Comparison of ENCODE assay signal across 29 cellular contexts in the genomic region with DNA sequence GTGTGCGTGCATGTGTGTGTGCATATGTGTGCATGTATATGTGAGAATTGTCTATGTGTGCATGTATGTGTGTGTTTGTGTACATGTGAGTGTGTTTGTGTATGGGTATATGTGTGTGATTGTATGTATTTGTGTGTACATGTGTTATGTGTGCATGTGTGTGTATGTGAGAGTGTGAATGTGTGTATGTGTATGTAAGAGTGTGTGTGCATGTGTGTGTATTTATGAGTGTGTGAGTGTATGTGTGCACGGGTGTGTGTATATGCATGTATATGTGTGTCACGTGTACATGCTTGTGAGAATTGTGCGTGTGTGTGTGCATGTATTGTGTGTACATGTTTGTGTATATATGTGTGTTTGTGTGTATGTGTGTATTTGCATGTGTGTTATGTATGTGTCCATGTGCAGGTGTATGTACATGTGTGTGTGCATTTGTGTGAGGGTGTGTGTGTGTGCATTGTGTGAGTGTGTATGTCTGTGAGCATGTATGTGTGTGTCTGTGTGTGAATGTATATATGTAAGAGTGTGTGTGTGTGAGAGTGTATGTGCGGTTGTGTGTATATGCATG. TPM values are rescaled to one million over a fixed set of nuclear protein-coding genes. Genes with fewer than 3 reads are reported as not detected.
"Had no signal": no experiment of that assay in that cellular context is flagged by ENCODE, and none has a peak within 500 bp of the region (broad histone marks: within the 10 kb centered on the region; RNA-seq: fewer than 3 reads in every experiment).

No MANE protein-coding gene starts in this region.

- H3K4me2 ChIP-seq: smooth muscle cell had no signal

- FAIRE-seq: endometrium, pancreas had no signal

- H3K4me1 Mint-ChIP-seq: natural killer cell had no signal

- DNase-seq: cortex of kidney; effector memory CD8-positive, alpha-beta T cell; erythroblast; esophagus squamous epithelium; foreskin melanocyte; head of caudate nucleus; natural killer cell; pancreas; stimulated activated CD4-positive, alpha-beta T cell treated with anti-CD3 and anti-CD28 coated beads, Interleukin-12 subunit alpha, Interleukin-12 subunit beta, amount 100 ng/mL, for 4 hours; stimulated activated CD4-positive, alpha-beta T cell treated with anti-CD3 and anti-CD28 coated beads, Interleukin-1b, Interleukin-23, amount 100 ng/mL, for 48 hours; stimulated activated CD4-positive, alpha-beta T cell treated with anti-CD3 and anti-CD28 coated beads, Interleukin-4, amount 100 ng/mL, for 1 hour; stimulated activated CD8-positive, alpha-beta memory T cell treated with anti-CD3 and anti-CD28 coated beads, Interleukin-4, amount 100 ng/mL, for 48 hours; stimulated activated naive CD4-positive, alpha-beta T cell treated with Interleukin-2 at 50 U/mL for 16 hours; stomach; thyroid gland; trophoblast cell had no signal

- H3K36me3 Mint-ChIP-seq: natural killer cell had no signal

- H3K27ac ChIP-seq: esophagus squamous epithelium, lower lobe of right lung, neutrophil, pancreas, stomach, thyroid gland had no signal

- H3K4me3 ChIP-seq: esophagus squamous epithelium, lower lobe of right lung, pancreas, smooth muscle cell, stomach, thyroid gland had no signal

- H3K27ac Mint-ChIP-seq: effector memory CD8-positive, alpha-beta T cell; natural killer cell had no signal

- H3K9me3 Mint-ChIP-seq: effector memory CD8-positive, alpha-beta T cell; natural killer cell had no signal

- H3K36me3 ChIP-seq: esophagus squamous epithelium, lower lobe of right lung, neutrophil, pancreas, stomach, thyroid gland had no signal

- H3K27me3 ChIP-seq: pancreas, stomach, thyroid gland had no signal

- ATAC-seq: effector memory CD8-positive, alpha-beta T cell; left ventricle myocardium superior; pancreas; sciatic nerve had no signal

- H3K4me3 Mint-ChIP-seq: effector memory CD8-positive, alpha-beta T cell; natural killer cell had no signal

- H3K9me3 ChIP-seq: esophagus squamous epithelium, lower lobe of right lung, neutrophil, pancreas, stomach, thyroid gland had no signal

RNA-seq across cellular contexts. Expression of gene MB, which starts 16.0 kb away (rescaled TPM):
- total RNA-seq: dermis microvascular lymphatic vessel endothelial cell, glomerular endothelial cell, natural killer cell, pulmonary artery endothelial cell, sciatic nerve, smooth muscle cell, subcutaneous adipose tissue, temporal lobe had no signal
- polyA plus RNA-seq: keratinocyte had no signal

RNA-seq across cellular contexts. Expression of gene APOL6, which starts 47.1 kb away (rescaled TPM):
- polyA plus RNA-seq: neural cell had no signal
